1 cellular context compared by ENCODE assay signal in the genomic region with DNA sequence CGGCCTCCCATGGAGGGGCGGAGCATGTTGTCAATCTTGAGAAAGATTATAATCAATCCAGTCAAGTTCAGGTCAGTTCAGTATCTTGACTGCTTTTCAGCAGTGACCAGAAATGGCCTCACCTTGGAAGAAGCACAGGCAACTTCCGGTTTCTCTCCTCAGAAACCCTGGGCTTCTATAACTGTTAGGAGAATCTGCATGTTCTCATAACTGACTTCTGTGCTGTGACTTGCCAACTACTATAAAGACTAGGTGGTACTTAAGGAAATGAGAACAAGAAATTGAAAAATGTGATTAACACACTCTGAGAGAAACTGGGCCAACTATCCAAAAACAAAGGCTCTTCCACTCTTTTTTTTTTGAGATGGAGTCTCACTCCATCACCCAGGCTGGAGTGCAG.
TF ChIP-seq lines count a peak whose summit lies in the region.

No MANE protein-coding gene starts in this region.

TF ChIP-seq in H1, 55 proteins besides CTCF, POLR2A, EP300 and RAD21:
- TF ChIP-seq, protein P1, sequence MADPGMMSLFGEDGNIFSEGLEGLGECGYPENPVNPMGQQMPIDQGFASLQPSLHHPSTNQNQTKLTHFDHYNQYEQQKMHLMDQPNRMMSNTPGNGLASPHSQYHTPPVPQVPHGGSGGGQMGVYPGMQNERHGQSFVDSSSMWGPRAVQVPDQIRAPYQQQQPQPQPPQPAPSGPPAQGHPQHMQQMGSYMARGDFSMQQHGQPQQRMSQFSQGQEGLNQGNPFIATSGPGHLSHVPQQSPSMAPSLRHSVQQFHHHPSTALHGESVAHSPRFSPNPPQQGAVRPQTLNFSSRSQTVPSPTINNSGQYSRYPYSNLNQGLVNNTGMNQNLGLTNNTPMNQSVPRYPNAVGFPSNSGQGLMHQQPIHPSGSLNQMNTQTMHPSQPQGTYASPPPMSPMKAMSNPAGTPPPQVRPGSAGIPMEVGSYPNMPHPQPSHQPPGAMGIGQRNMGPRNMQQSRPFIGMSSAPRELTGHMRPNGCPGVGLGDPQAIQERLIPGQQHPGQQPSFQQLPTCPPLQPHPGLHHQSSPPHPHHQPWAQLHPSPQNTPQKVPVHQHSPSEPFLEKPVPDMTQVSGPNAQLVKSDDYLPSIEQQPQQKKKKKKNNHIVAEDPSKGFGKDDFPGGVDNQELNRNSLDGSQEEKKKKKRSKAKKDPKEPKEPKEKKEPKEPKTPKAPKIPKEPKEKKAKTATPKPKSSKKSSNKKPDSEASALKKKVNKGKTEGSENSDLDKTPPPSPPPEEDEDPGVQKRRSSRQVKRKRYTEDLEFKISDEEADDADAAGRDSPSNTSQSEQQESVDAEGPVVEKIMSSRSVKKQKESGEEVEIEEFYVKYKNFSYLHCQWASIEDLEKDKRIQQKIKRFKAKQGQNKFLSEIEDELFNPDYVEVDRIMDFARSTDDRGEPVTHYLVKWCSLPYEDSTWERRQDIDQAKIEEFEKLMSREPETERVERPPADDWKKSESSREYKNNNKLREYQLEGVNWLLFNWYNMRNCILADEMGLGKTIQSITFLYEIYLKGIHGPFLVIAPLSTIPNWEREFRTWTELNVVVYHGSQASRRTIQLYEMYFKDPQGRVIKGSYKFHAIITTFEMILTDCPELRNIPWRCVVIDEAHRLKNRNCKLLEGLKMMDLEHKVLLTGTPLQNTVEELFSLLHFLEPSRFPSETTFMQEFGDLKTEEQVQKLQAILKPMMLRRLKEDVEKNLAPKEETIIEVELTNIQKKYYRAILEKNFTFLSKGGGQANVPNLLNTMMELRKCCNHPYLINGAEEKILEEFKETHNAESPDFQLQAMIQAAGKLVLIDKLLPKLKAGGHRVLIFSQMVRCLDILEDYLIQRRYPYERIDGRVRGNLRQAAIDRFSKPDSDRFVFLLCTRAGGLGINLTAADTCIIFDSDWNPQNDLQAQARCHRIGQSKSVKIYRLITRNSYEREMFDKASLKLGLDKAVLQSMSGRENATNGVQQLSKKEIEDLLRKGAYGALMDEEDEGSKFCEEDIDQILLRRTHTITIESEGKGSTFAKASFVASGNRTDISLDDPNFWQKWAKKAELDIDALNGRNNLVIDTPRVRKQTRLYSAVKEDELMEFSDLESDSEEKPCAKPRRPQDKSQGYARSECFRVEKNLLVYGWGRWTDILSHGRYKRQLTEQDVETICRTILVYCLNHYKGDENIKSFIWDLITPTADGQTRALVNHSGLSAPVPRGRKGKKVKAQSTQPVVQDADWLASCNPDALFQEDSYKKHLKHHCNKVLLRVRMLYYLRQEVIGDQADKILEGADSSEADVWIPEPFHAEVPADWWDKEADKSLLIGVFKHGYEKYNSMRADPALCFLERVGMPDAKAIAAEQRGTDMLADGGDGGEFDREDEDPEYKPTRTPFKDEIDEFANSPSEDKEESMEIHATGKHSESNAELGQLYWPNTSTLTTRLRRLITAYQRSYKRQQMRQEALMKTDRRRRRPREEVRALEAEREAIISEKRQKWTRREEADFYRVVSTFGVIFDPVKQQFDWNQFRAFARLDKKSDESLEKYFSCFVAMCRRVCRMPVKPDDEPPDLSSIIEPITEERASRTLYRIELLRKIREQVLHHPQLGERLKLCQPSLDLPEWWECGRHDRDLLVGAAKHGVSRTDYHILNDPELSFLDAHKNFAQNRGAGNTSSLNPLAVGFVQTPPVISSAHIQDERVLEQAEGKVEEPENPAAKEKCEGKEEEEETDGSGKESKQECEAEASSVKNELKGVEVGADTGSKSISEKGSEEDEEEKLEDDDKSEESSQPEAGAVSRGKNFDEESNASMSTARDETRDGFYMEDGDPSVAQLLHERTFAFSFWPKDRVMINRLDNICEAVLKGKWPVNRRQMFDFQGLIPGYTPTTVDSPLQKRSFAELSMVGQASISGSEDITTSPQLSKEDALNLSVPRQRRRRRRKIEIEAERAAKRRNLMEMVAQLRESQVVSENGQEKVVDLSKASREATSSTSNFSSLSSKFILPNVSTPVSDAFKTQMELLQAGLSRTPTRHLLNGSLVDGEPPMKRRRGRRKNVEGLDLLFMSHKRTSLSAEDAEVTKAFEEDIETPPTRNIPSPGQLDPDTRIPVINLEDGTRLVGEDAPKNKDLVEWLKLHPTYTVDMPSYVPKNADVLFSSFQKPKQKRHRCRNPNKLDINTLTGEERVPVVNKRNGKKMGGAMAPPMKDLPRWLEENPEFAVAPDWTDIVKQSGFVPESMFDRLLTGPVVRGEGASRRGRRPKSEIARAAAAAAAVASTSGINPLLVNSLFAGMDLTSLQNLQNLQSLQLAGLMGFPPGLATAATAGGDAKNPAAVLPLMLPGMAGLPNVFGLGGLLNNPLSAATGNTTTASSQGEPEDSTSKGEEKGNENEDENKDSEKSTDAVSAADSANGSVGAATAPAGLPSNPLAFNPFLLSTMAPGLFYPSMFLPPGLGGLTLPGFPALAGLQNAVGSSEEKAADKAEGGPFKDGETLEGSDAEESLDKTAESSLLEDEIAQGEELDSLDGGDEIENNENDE (IDR thresholded peaks at IDR 0.05; ENCODE audit: insufficient replicate concordance, low read length): no peak
- TF ChIP-seq SP1 (IDR thresholded peaks at IDR 0.05; ENCODE audit: low read depth, low read length) (no peak), TEAD4 (IDR thresholded peaks at IDR 0.05; ENCODE audit: low read depth, low read length) (no peak), BACH1 (IDR thresholded peaks at IDR 0.05; ENCODE audit: low read length) (no peak), ZNF274 (IDR thresholded peaks at IDR 0.05; ENCODE audit: borderline replicate concordance, extremely low read depth, low read length) (no peak), RNF2 (IDR thresholded peaks at IDR 0.05; ENCODE audit: borderline replicate concordance, low read depth, low read length, missing control alignments, poor library complexity, severe bottlenecking) (no peak), CBX5 (IDR thresholded peaks at IDR 0.05; ENCODE audit: low read depth, low read length) (no peak), CREB1 (IDR thresholded peaks at IDR 0.05) (no peak)
- TF ChIP-seq, protein P2, sequence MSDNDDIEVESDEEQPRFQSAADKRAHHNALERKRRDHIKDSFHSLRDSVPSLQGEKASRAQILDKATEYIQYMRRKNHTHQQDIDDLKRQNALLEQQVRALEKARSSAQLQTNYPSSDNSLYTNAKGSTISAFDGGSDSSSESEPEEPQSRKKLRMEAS (IDR thresholded peaks at IDR 0.05): no peak
